Comparison of ENCODE assay signal across 1 cellular context in genomic region chr11:67027483-67027930, GRCh38.
TF ChIP-seq lines count a peak whose summit lies in the region.

No MANE protein-coding gene starts in this region.

TF ChIP-seq in GM12878, 131 proteins besides CTCF, POLR2A, EP300 and RAD21:
- TF ChIP-seq CBX5 (IDR thresholded peaks at IDR 0.05; ENCODE audit: low read depth): no peak
- TF ChIP-seq ZNF384 (IDR thresholded peaks at IDR 0.05; ENCODE audit: borderline replicate concordance, low read depth, low read length): peak; percentile 60; the same call in 1 of the 2 replicates
- TF ChIP-seq TCF12 (IDR thresholded peaks at IDR 0.05; ENCODE audit: low read depth, low read length): peak; percentile 56; the same call in 1 of the 2 replicates
